Comparison of ENCODE assay signal across 25 cellular contexts in the genomic region with DNA sequence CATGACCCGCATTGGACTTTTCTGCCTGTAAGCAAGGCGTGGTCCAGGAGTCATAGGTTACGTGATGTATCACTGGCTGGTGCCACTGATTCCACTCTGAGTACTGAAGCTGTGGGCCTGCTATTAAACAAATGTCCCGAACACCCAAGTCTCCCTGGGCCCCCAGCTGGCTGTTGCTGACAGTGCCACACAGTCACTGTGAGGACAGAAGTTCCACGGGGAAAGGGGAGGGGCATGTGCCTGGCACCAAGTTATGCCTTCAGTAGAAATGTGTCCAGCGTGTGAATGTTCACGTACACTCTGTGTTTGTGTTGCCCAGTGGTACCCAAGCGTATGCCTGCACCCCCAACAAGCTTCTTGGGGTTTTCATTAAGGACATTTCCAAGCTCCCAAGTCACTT.
DNase-seq lines count a peak whose midpoint lies in the region; ATAC-seq and TF ChIP-seq lines count a peak whose summit lies in the region.
"Had no signal": no experiment of that assay in that cellular context is flagged by ENCODE, and none has a peak within 500 bp of the region (broad histone marks: within the 10 kb centered on the region; RNA-seq: fewer than 3 reads in every experiment).

No MANE protein-coding gene starts in this region.

- ATAC-seq in heart left ventricle (peak; percentile 84 to 90 (median 88)), HG02588 (IDR thresholded peaks at IDR 0.05; ENCODE audit: unreplicated experiment) (no peak), GM19395 (IDR thresholded peaks at IDR 0.05; ENCODE audit: unreplicated experiment) (no peak)
- ATAC-seq: left lobe of liver; naive thymus-derived CD8-positive, alpha-beta T cell had no signal

- peak in 3 of 5 donors; percentile 37 to 75 (median 67) for DNase-seq in heart left ventricle
- peak; percentile 85 for DNase-seq in midbrain (lab: John Stamatoyannopoulos, UW)
- DNase-seq in WERI-Rb-1: no peak
- DNase-seq in dedifferentiated amniotic fluid mesenchymal stem cell (ENCODE audit: extremely low spot score): no peak
- DNase-seq: activated CD4-positive, alpha-beta T cell treated with anti-CD3 and anti-CD28 coated beads, Interleukin-2, amount 10 ng/mL, durations not matched to agents 24 days and 14 days; activated naive CD4-positive, alpha-beta T cell treated with anti-CD3 and anti-CD28 coated beads for 36 hours; activated T-cell treated with anti-CD3 and anti-CD28 coated beads, Interleukin-2, amount 50 U/mL, for 48 hours; Calu3; dermis blood vessel endothelial cell; glutamatergic neuron; HCEC 1CT; Karpas-422; naive thymus-derived CD8-positive, alpha-beta T cell; NCI-H187; ovary; T-helper 2 cell had no signal

- H3K9me3 ChIP-seq in heart left ventricle (no peaks in the 10 kb centered on the region), WERI-Rb-1 (ENCODE audit: severe bottlenecking) (no peaks in the 10 kb centered on the region)
- H3K9me3 ChIP-seq: ovary, suprapubic skin, vagina had no signal

- intact Hi-C loops in heart left ventricle (cut with DNase I): no loop called here

- TF ChIP-seq CTCF in heart left ventricle (IDR thresholded peaks at IDR 0.05) (peak in 4 of 12 donors; percentile 14 to 25 (median 20)), WERI-Rb-1 (IDR thresholded peaks at IDR 0.05; ENCODE audit: low read depth, low read length) (no peak)

- H3K27me3 ChIP-seq in heart left ventricle: no peaks in the 10 kb centered on the region
- no peaks in the 10 kb centered on the region for H3K27me3 ChIP-seq in WERI-Rb-1 (ENCODE audit: insufficient read depth, low read depth, severe bottlenecking)
- H3K27me3 ChIP-seq: ovary, suprapubic skin, vagina had no signal

- no peak overlapping the region for H3K4me3 ChIP-seq in heart left ventricle
- no peak overlapping the region for H3K4me3 ChIP-seq in WERI-Rb-1 (ENCODE audit: low read depth, low read length)
- H3K4me3 ChIP-seq: ovary, suprapubic skin, vagina had no signal

- H3K4me1 ChIP-seq in heart left ventricle: peaks cover 0 to 30% (median 2%) of the 10 kb centered on the region in 12 donors
- H3K4me1 ChIP-seq: suprapubic skin, vagina had no signal

- 66 to 82% (median 76%) methylated on average over 7 to 8 of the region's 8 CpGs for WGBS in heart left ventricle, 4 donors

- no peak for TF ChIP-seq POLR2A in heart left ventricle (IDR thresholded peaks at IDR 0.05)

- H3K27ac ChIP-seq in angular gyrus (ENCODE audit: low read depth, low read length) (peak overlapping the region; percentile 98), heart left ventricle (peak overlapping the region in 3 of 12 donors; percentile 9 to 50 (median 12)), temporal lobe (ENCODE audit: low read depth, low read length) (peak overlapping the region; percentile 99), WERI-Rb-1 (no peak overlapping the region)
- H3K27ac ChIP-seq: HL-60, ovary, suprapubic skin, vagina, VCaP had no signal

- H3K36me3 ChIP-seq in heart left ventricle: no peaks in the 10 kb centered on the region
- no peaks in the 10 kb centered on the region for H3K36me3 ChIP-seq in WERI-Rb-1
- H3K36me3 ChIP-seq: ovary, suprapubic skin, vagina had no signal

Comparison
In these comparisons a context has a peak if more than half of its experiments do, and no peak if none do; other contexts are left out.
1. ATAC-seq: peak in heart left ventricle (4 of 4); none in HG02588 (single experiment) and GM19395 (single experiment).
2. DNase-seq: peak in heart left ventricle (3 of 5) and midbrain (single experiment); none in WERI-Rb-1 (single experiment) and dedifferentiated amniotic fluid mesenchymal stem cell (single experiment).